Comparison of ENCODE assay signal across 8 cellular contexts in genomic region chr6:62175195-62175594, GRCh38.
"Had no signal": no experiment of that assay in that cellular context is flagged by ENCODE, and none has a peak within 500 bp of the region (broad histone marks: within the 10 kb centered on the region; RNA-seq: fewer than 3 reads in every experiment).

No MANE protein-coding gene starts in this region.

- H3K9ac ChIP-seq: KMS-11 had no signal

- H3K4me3 Mint-ChIP-seq: IgD-negative memory B cell had no signal

- H3K27me3 Mint-ChIP-seq: IgD-negative memory B cell had no signal

- H3K4me3 ChIP-seq: K562 had no signal

- H3K4me2 ChIP-seq: KMS-11 had no signal

- DNase-seq: IMR-90, KBM-7, KG1 had no signal

- ATAC-seq: HepG2, K562 had no signal

- H3K27ac Mint-ChIP-seq: IgD-negative memory B cell had no signal

- H3K27ac ChIP-seq: HL-60, KMS-11 had no signal
